In the genomic region with DNA sequence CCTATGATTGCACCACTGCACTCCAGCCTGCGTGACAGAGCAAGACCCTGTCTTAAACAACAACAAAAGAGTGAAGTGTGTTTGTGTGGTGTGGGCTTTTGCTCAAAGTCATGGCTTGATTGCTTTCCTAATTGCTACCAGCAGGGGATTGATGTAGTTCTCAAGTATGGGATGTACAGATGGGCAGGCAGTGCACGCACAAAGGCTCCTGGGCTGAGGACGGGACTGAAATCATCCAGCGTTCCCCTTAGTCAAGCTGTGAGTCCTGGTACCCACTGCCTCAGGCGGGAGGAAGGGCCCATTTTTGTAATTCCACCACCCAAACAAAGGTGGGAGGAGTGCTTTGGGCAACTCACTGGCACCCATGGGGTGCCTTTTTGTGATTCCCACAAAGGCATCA, we compare ENCODE assay signal across 16 cellular contexts. TPM values are rescaled to one million over a fixed set of nuclear protein-coding genes. Genes with fewer than 3 reads are reported as not detected.
"Had no signal": no experiment of that assay in that cellular context is flagged by ENCODE, and none has a peak within 500 bp of the region (broad histone marks: within the 10 kb centered on the region; RNA-seq: fewer than 3 reads in every experiment).

No MANE protein-coding gene starts in this region.

- H3K4me1 Mint-ChIP-seq: brain, neural crest cell had no signal

- H3K4me3 ChIP-seq: skin epidermis, stomach, thoracic aorta had no signal

- H3K9ac ChIP-seq: parathyroid adenoma had no signal

- H3K27ac Mint-ChIP-seq: activated naive CD8-positive, alpha-beta T cell; brain had no signal

- H3K27ac ChIP-seq: parathyroid adenoma, skin epidermis, stomach, thoracic aorta had no signal

- H2AFZ ChIP-seq: parathyroid adenoma had no signal

- H3K79me2 ChIP-seq: parathyroid adenoma had no signal

- H3K9me3 ChIP-seq: stomach, thoracic aorta had no signal

- H3K4me3 Mint-ChIP-seq: activated naive CD8-positive, alpha-beta T cell; brain; neural crest cell had no signal

- H3K27me3 ChIP-seq: stomach had no signal

- H3K36me3 ChIP-seq: thoracic aorta had no signal

- H3K36me3 Mint-ChIP-seq: activated naive CD8-positive, alpha-beta T cell; brain had no signal

- DNase-seq: activated CD4-positive, alpha-beta T cell treated with anti-CD3 and anti-CD28 coated beads, Interleukin-2, amount 50 U/mL, for 4 hours; activated CD4-positive, CD25-positive, alpha-beta regulatory T cell treated with anti-CD3 and anti-CD28 coated beads, Interleukin-2, amount 50 U/mL, for 72 hours; activated gamma-delta T cell; activated T-cell treated with anti-CD3 and anti-CD28 coated beads, Interleukin-2, amount 50 U/mL, for 1 hour; amygdala; cerebellar nuclear complex; dermis blood vessel endothelial cell; retina; stimulated activated CD4-positive, alpha-beta T cell treated with anti-CD3 and anti-CD28 coated beads, Interleukin-4, amount 100 ng/mL, for 4 hours; stomach had no signal

- H3K4me1 ChIP-seq: parathyroid adenoma, stomach had no signal

- H3K9me3 Mint-ChIP-seq: brain, neural crest cell had no signal

RNA-seq across cellular contexts. Expression of a gene that starts 56.9 kb away (rescaled TPM):
- total RNA-seq: dermis blood vessel endothelial cell, neural crest cell had no signal
